ENCODE assay signal across 18 cellular contexts in genomic region chr1:145889722-145890121, GRCh38. TPM values are rescaled to one million over a fixed set of nuclear protein-coding genes. Genes with fewer than 3 reads are reported as not detected.
A peak's percentile ranks its signal among the peaks of the same experiment; 100 is the strongest.
DNase-seq lines count a peak whose midpoint lies in the region; ATAC-seq and TF ChIP-seq lines count a peak whose summit lies in the region.
"Had no signal": no experiment of that assay in that cellular context is flagged by ENCODE, and none has a peak within 500 bp of the region (broad histone marks: within the 10 kb centered on the region; RNA-seq: fewer than 3 reads in every experiment).

No MANE protein-coding gene starts in this region.

- intact Hi-C loops in MCF 10A (cut with micrococcal nuclease) = no loop called here
- intact Hi-C loops in gastrocnemius medialis (cut with DNase I; ENCODE audit: low total_unique reads) = no loop called here
- intact Hi-C loops in A673 (cut with micrococcal nuclease; ENCODE audit: unreplicated experiment) = loop anchor here (2.0 to 5.0 kb wide), 2 partner anchors 37 to 125 kb away; no protein-coding TSS in a partner anchor
- intact Hi-C loops in esophagus muscularis mucosa (cut with DNase I) = no loop called here

- H3K27me3 ChIP-seq in gastrocnemius medialis (no peaks in the 10 kb centered on the region), A673 (replicated peaks; ENCODE audit: insufficient read depth, low read depth, low read length, poor library complexity) (peaks cover 7% of the 10 kb centered on the region), esophagus muscularis mucosa (no peaks in the 10 kb centered on the region)
- H3K27me3 ChIP-seq: pancreas, thyroid gland had no signal

- CTCF ChIA-PET in MCF 10A (lab: Yijun Ruan, JAX) (interaction anchor here (3.8 to 21.0 kb wide), 8 partner anchors 9 to 143 kb away, joined by 24 to 617 read pairs (median 76); partner anchors contain the start of genes ANKRD34A, ITGA10, NUDT17 and PIAS3), A673 (lab: Charles Lee) (no interaction called here)

- in situ Hi-C loops in gastrocnemius medialis (cut with MboI; ENCODE audit: low sequenced_read_pairs in 4 of 4) = loop anchor here in 2 of 4 donors (5.0 to 10.0 kb wide), 3 partner anchors 65 to 125 kb away; partner anchors contain the start of gene LIX1L (in 1 of the 2)

- peaks cover 10% of the 10 kb centered on the region for H3K27me3 Mint-ChIP-seq in MCF 10A (ENCODE audit: insufficient read depth, unreplicated experiment)
- H3K27me3 Mint-ChIP-seq: activated naive CD8-positive, alpha-beta T cell had no signal

- no peaks in the 10 kb centered on the region for H3K9me3 ChIP-seq in gastrocnemius medialis
- H3K9me3 ChIP-seq in A673 (ENCODE audit: low read depth, low read length, poor library complexity, severe bottlenecking) = no peaks in the 10 kb centered on the region
- no peaks in the 10 kb centered on the region for H3K9me3 ChIP-seq in esophagus muscularis mucosa
- H3K9me3 ChIP-seq: pancreas, thyroid gland had no signal

- TF ChIP-seq EP300 in esophagus muscularis mucosa (IDR thresholded peaks at IDR 0.05) = no peak

- H3K4me3 ChIP-seq in gastrocnemius medialis = no peak overlapping the region
- no peak overlapping the region for H3K4me3 ChIP-seq in A673 (ENCODE audit: low read depth, low read length, poor library complexity, severe bottlenecking)
- H3K4me3 ChIP-seq in esophagus muscularis mucosa = no peak overlapping the region
- H3K4me3 ChIP-seq: pancreas, skin epidermis, thyroid gland had no signal

- TF ChIP-seq POLR2A in gastrocnemius medialis (IDR thresholded peaks at IDR 0.05) (peak in 1 of 2 donors; percentile 26), esophagus muscularis mucosa (IDR thresholded peaks at IDR 0.05; ENCODE audit: low read depth) (no peak)

- ATAC-seq in gastrocnemius medialis (peak; percentile 68 to 74), HG02852 (IDR thresholded peaks at IDR 0.05; ENCODE audit: unreplicated experiment) (no peak)
- ATAC-seq: pancreas had no signal

- peak overlapping the region; percentile 95 for H3K27ac Mint-ChIP-seq in MCF 10A (ENCODE audit: low read depth, unreplicated experiment)
- H3K27ac Mint-ChIP-seq: activated naive CD8-positive, alpha-beta T cell; activated T-cell treated with anti-CD3 and anti-CD28 coated beads, Interleukin-2, amount 50 U/mL, for 24 hours; B cell; H9 had no signal

- peaks cover 10% of the 10 kb centered on the region for H3K36me3 Mint-ChIP-seq in MCF 10A (ENCODE audit: insufficient read depth, unreplicated experiment)
- H3K36me3 Mint-ChIP-seq: activated naive CD8-positive, alpha-beta T cell had no signal

- peaks cover 43% of the 10 kb centered on the region in 2 donors for H3K4me1 ChIP-seq in gastrocnemius medialis
- peaks cover 22% of the 10 kb centered on the region for H3K4me1 ChIP-seq in A673 (ENCODE audit: insufficient read depth, low read length, poor library complexity, severe bottlenecking)
- peaks cover 35 to 45% (median 37%) of the 10 kb centered on the region in 4 donors for H3K4me1 ChIP-seq in esophagus muscularis mucosa

- TF ChIP-seq CTCF in MCF 10A (IDR thresholded peaks at IDR 0.05; ENCODE audit: unreplicated experiment) (no peak), gastrocnemius medialis (IDR thresholded peaks at IDR 0.05 in 4 of 5, conservative IDR thresholded peaks at IDR 0.05 in 1 of 5) (no peak), A673 (conservative IDR thresholded peaks at IDR 0.05; ENCODE audit: low read depth, low read length) (no peak), esophagus muscularis mucosa (IDR thresholded peaks at IDR 0.05) (no peak)

- peak overlapping the region; percentile 88 to 98 (median 91) for H3K27ac ChIP-seq in gastrocnemius medialis
- H3K27ac ChIP-seq in A673 (ENCODE audit: low read depth, low read length, poor library complexity, severe bottlenecking) = no peak overlapping the region
- no peak overlapping the region for H3K27ac ChIP-seq in esophagus muscularis mucosa (replicated peaks in 1 of 4)
- H3K27ac ChIP-seq: pancreas, thyroid gland had no signal

- no peaks in the 10 kb centered on the region for H3K9me3 Mint-ChIP-seq in MCF 10A (ENCODE audit: unreplicated experiment)
- H3K9me3 Mint-ChIP-seq: activated T-cell treated with anti-CD3 and anti-CD28 coated beads, Interleukin-2, amount 50 U/mL, for 24 hours; H9 had no signal

- 83% methylated on average over 1 of the region's 3 CpGs for WGBS in esophagus muscularis mucosa

- BruUV-seq in MCF 10A (replicated peaks; lab: Mats Ljungman, UMichigan) (no TSS peak), A673 (replicated peaks; lab: Mats Ljungman, UMichigan) (no TSS peak)

- no peak overlapping the region for H3K4me3 Mint-ChIP-seq in MCF 10A (ENCODE audit: unreplicated experiment)
- H3K4me3 Mint-ChIP-seq: activated naive CD8-positive, alpha-beta T cell; activated T-cell treated with anti-CD3 and anti-CD28 coated beads, Interleukin-2, amount 50 U/mL, for 24 hours; B cell; H9 had no signal

- POLR2A ChIA-PET in MCF 10A (lab: Yijun Ruan, JAX) (interaction anchor here (1.2 to 4.7 kb wide), 6 partner anchors 9 to 75 kb away, joined by 3 to 284 read pairs (median 79); partner anchors contain the start of genes ANKRD34A, ITGA10, LIX1L and PEX11B), A673 (lab: Charles Lee; ENCODE audit: low non-redundant PET) (no interaction called here)

- DNase-seq in NCI-H146 (lab: John Stamatoyannopoulos, UW) (peak; percentile 58), NCI-H345 (lab: John Stamatoyannopoulos, UW) (peak; percentile 95), MCF 10A (ENCODE audit: unreplicated experiment) (peak; percentile 43), gastrocnemius medialis (peak; percentile 73 to 80), A673 (ENCODE audit: low spot score) (no peak), esophagus muscularis mucosa (ENCODE audit: extremely low spot score) (no peak), glomerular visceral epithelial cell (ENCODE audit: extremely low spot score) (no peak)
- DNase-seq: activated T-cell treated with anti-CD3 and anti-CD28 coated beads, Interleukin-2, amount 50 U/mL, for 24 hours; effector CD8-positive, alpha-beta T cell; H9; OCI-M1; pancreas; stimulated activated CD4-positive, alpha-beta T cell treated with anti-CD3 and anti-CD28 coated beads, Interleukin-4, amount 100 ng/mL, for 4 hours; thyroid gland had no signal

- H3K4me1 Mint-ChIP-seq in MCF 10A (ENCODE audit: insufficient read depth, unreplicated experiment) = peaks cover 44% of the 10 kb centered on the region

- H3K36me3 ChIP-seq in gastrocnemius medialis (peaks cover 0 to 1% of the 10 kb centered on the region in 2 donors), A673 (ENCODE audit: insufficient read depth, low read length, poor library complexity, severe bottlenecking) (no peaks in the 10 kb centered on the region), esophagus muscularis mucosa (no peaks in the 10 kb centered on the region)
- H3K36me3 ChIP-seq: pancreas, thyroid gland had no signal

RNA-seq across cellular contexts. Expression of gene ANKRD35, which starts 4.1 kb away (rescaled TPM):
- total RNA-seq in MCF 10A (2022) = 0.29 TPM in 1 of 2 replicates, not detected in the other
- total RNA-seq in gastrocnemius medialis = 10 to 100 TPM in 2 of 4 donors, 1 to 10 TPM in 2; 8.0 to 19.5 (median 10.7) TPM
- not detected in 2 replicates for total RNA-seq in A673 (2021)
- total RNA-seq in esophagus muscularis mucosa = 10 to 100 TPM in 2 of 4 donors, 1 to 10 TPM in 2; 4.0 to 11.1 (median 8.4) TPM
- total RNA-seq: B cell had no signal

RNA-seq across cellular contexts. Expression of gene ITGA10, which starts 20.1 kb away (rescaled TPM):
- 25.7 and 33.0 TPM in 2 replicates for total RNA-seq in MCF 10A (2022)
- total RNA-seq in gastrocnemius medialis = 10 to 100 TPM in 3 of 4 donors, 1 to 10 TPM in 1; 6.4 to 20.0 (median 14.7) TPM
- total RNA-seq in A673 (2021) = 1.1 and 1.2 TPM in 2 replicates
- 1 to 10 TPM; 1.7 to 7.2 (median 3.8) TPM for total RNA-seq in esophagus muscularis mucosa

RNA-seq across cellular contexts. Expression of gene PEX11B, which starts 28.8 kb away (rescaled TPM):
- total RNA-seq in MCF 10A (2022) = 35.5 and 36.2 TPM in 2 replicates
- 10 to 100 TPM; 23.2 to 46.0 (median 31.7) TPM for total RNA-seq in gastrocnemius medialis
- total RNA-seq in A673 (2021) = 22.1 and 22.4 TPM in 2 replicates
- 10 to 100 TPM; 18.3 to 21.2 (median 20.0) TPM for total RNA-seq in esophagus muscularis mucosa

RNA-seq across cellular contexts. Expression of gene PIAS3, which starts 30.8 kb away (rescaled TPM):
- total RNA-seq in MCF 10A (2022) (34.3 and 36.9 TPM in 2 replicates), gastrocnemius medialis (10 to 100 TPM; 26.2 to 40.0 (median 35.7) TPM), A673 (2021) (41.8 and 47.0 TPM in 2 replicates), esophagus muscularis mucosa (10 to 100 TPM; 11.9 to 25.3 (median 22.9) TPM)

RNA-seq across cellular contexts. Expression of gene RBM8A, which starts 37.6 kb away (rescaled TPM):
- total RNA-seq in MCF 10A (2022) (370 and 403 TPM in 2 replicates), gastrocnemius medialis (100 to 1,000 TPM; 199 to 589 (median 381) TPM), A673 (2021) (255 and 276 TPM in 2 replicates), esophagus muscularis mucosa (100 to 1,000 TPM in 1 of 4 donors, 10 to 100 TPM in 3; 42.8 to 119 (median 69.7) TPM)

Comparison
In these comparisons a context has a peak if more than half of its experiments do, and no peak if none do; other contexts are left out.
1. DNase-seq: peak in NCI-H146 (single experiment), NCI-H345 (single experiment), MCF 10A (single experiment) and gastrocnemius medialis (2 of 2); none in A673 (single experiment), esophagus muscularis mucosa (single experiment) and glomerular visceral epithelial cell (single experiment).
2. H3K27ac ChIP-seq: peak in gastrocnemius medialis (4 of 4); none in A673 (single experiment) and esophagus muscularis mucosa (0 of 4).